Comparison of ENCODE assay signal across 8 cellular contexts in genomic region chr18:57819671-57820460, GRCh38. TPM values are rescaled to one million over a fixed set of nuclear protein-coding genes. Genes with fewer than 3 reads are reported as not detected.
DNase-seq lines count a peak whose midpoint lies in the region; ATAC-seq, FAIRE-seq and TF ChIP-seq lines count a peak whose summit lies in the region.

No MANE protein-coding gene starts in this region.

- TF ChIP-seq CTCF in fibroblast of mammary gland (conservative IDR thresholded peaks at IDR 0.05; ENCODE audit: control insufficient read depth, insufficient read depth, low read depth, low read length): no peak
- TF ChIP-seq CTCF in retinal pigment epithelial cell (conservative IDR thresholded peaks at IDR 0.05; ENCODE audit: low read depth, low read length): no peak

- H3K4me3 ChIP-seq in fibroblast of mammary gland (ENCODE audit: control insufficient read depth, low read depth, low read length): no peak overlapping the region
- peak overlapping the region; percentile 19 for H3K4me3 ChIP-seq in retinal pigment epithelial cell (ENCODE audit: low read length)

- H3K27ac Mint-ChIP-seq in naive thymus-derived CD8-positive, alpha-beta T cell: no peak overlapping the region

- no peaks in the 10 kb centered on the region for H3K36me3 Mint-ChIP-seq in naive thymus-derived CD8-positive, alpha-beta T cell

- DNase-seq in DMS53 treated with DMSO at 0.1 percent for 48 hours (lab: John Stamatoyannopoulos, UW; ENCODE audit: unreplicated experiment) (peak; percentile 99), RCC 7860 (ENCODE audit: low spot score) (peak; percentile 81), fibroblast of mammary gland (ENCODE audit: low read depth) (peak; percentile 86), retinal pigment epithelial cell (ENCODE audit: low read depth) (peak; percentile 92), occipital lobe (lab: John Stamatoyannopoulos, UW) (no peak), cerebellar nuclear complex (lab: John Stamatoyannopoulos, UW) (no peak)
- DNase-seq in naive thymus-derived CD8-positive, alpha-beta T cell: no peak

- peak; percentile 87 for ATAC-seq in HG02981 (IDR thresholded peaks at IDR 0.05; ENCODE audit: unreplicated experiment)
- no peak for ATAC-seq in naive thymus-derived CD8-positive, alpha-beta T cell

- H3K4me3 Mint-ChIP-seq in naive thymus-derived CD8-positive, alpha-beta T cell: no peak overlapping the region

- H3K9me3 Mint-ChIP-seq in naive thymus-derived CD8-positive, alpha-beta T cell: peaks cover 0 to 5% (median 0%) of the 10 kb centered on the region in 9 donors

- peak; percentile 57 for FAIRE-seq in RCC 7860 (lab: Jason Lieb, UNC)

- no peaks in the 10 kb centered on the region for H3K4me1 Mint-ChIP-seq in naive thymus-derived CD8-positive, alpha-beta T cell

- H3K27me3 Mint-ChIP-seq in naive thymus-derived CD8-positive, alpha-beta T cell: peaks cover 3 to 14% (median 9%) of the 10 kb centered on the region in 5 donors

- POLR2A ChIA-PET in naive thymus-derived CD8-positive, alpha-beta T cell (lab: Charles Lee): interaction anchor here (0.5 kb wide), 1 partner anchor 198 kb away, joined by 3 read pairs; no protein-coding TSS in a partner anchor

RNA-seq across cellular contexts. Expression of gene ATP8B1, which starts 16.8 kb away (rescaled TPM):
- under 1 TPM in 1 of 2 experiments, not detected in 1; 0.08 TPM for total RNA-seq in naive thymus-derived CD8-positive, alpha-beta T cell
- not detected for polyA plus RNA-seq in naive thymus-derived CD8-positive, alpha-beta T cell
- 2.5 TPM for total RNA-seq in occipital lobe

Comparison
In these comparisons a context has a peak if more than half of its experiments do, and no peak if none do; other contexts are left out.
1. DNase-seq: peak in DMS53 treated with DMSO at 0.1 percent for 48 hours (single experiment), RCC 7860 (single experiment), fibroblast of mammary gland (single experiment) and retinal pigment epithelial cell (single experiment); none in naive thymus-derived CD8-positive, alpha-beta T cell (0 of 10), occipital lobe (single experiment) and cerebellar nuclear complex (0 of 2).